In the genomic region with DNA sequence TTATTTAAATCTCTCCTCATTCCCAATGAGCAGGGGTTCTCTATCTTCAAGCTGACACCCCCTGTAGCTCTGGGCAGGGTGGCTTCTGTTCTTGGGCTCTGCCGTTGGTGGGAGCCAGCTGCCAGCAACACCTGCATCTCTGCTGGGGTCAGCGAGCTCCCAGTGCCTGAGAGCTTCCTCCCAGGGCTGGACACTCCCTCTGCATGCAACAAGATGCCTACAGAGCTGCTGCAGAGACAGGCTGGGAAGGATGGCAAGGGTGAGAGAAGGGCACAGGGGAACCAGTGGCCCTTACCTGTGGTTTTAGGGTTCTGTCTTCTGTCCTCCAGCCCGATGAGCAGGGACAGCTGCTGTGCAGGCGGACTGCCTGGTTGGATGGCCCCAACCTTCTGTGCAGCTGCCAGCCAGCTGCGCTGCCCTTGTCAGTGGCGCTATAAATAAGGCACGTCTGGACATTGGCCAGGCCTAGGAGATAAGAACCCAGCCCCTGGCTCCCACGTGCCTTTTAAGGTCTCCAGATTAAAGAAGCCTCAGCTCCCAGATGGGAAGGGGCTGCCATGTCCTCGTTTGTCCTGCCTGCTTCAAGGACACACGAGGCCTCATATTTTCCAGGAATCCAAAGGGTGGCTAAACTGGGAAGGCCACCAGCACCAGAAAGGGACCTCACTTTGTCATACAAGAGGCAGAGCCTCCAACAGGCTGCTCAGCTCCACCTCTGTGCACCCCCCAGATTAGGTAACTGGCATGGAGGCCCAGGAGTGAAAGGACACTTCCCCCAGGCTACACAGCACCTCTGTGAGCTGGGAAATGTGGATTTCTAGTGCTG, we compare ENCODE assay signal across 13 cellular contexts. TPM values are rescaled to one million over a fixed set of nuclear protein-coding genes. Genes with fewer than 3 reads are reported as not detected.
DNase-seq lines count a peak whose midpoint lies in the region; ATAC-seq and TF ChIP-seq lines count a peak whose summit lies in the region.
"Had no signal": no experiment of that assay in that cellular context is flagged by ENCODE, and none has a peak within 500 bp of the region (broad histone marks: within the 10 kb centered on the region; RNA-seq: fewer than 3 reads in every experiment).

No MANE protein-coding gene starts in this region.

- H3K9me3 ChIP-seq in BLaER1, result no peaks in the 10 kb centered on the region
- no peaks in the 10 kb centered on the region for H3K9me3 ChIP-seq in esophagus squamous epithelium
- no peaks in the 10 kb centered on the region for H3K9me3 ChIP-seq in neural progenitor cell (ENCODE audit: low read depth)
- no peaks in the 10 kb centered on the region for H3K9me3 ChIP-seq in HAP-1

- no peak overlapping the region for H3K4me3 Mint-ChIP-seq in neural progenitor cell
- H3K4me3 Mint-ChIP-seq in activated T-cell treated with anti-CD3 and anti-CD28 coated beads, Interleukin-2, amount 50 U/mL, for 4 hours, result no peak overlapping the region
- H3K4me3 Mint-ChIP-seq: CD14-positive monocyte had no signal

- H3K9ac ChIP-seq in BLaER1 (no peak overlapping the region), neural progenitor cell (no peak overlapping the region)

- H3F3A ChIP-seq in neural progenitor cell (ENCODE audit: low read depth), result no peaks in the 10 kb centered on the region

- H3K27ac Mint-ChIP-seq in neural progenitor cell, result no peak overlapping the region
- H3K27ac Mint-ChIP-seq: CD14-positive monocyte had no signal

- no peak for ATAC-seq in activated T-cell treated with anti-CD3 and anti-CD28 coated beads, Interleukin-2, amount 50 U/mL, for 4 hours

- peaks cover 7% of the 10 kb centered on the region for H3K4me1 ChIP-seq in BLaER1
- peaks cover 0 to 18% (median 7%) of the 10 kb centered on the region in 3 donors for H3K4me1 ChIP-seq in esophagus squamous epithelium
- peaks cover 30% of the 10 kb centered on the region for H3K4me1 ChIP-seq in neural progenitor cell
- H3K4me1 ChIP-seq in HAP-1, result no peaks in the 10 kb centered on the region

- TF ChIP-seq CTCF in esophagus squamous epithelium (IDR thresholded peaks at IDR 0.05), result no peak
- no peak for TF ChIP-seq CTCF in neural progenitor cell (IDR thresholded peaks at IDR 0.05)
- TF ChIP-seq CTCF in GM10248 (IDR thresholded peaks at IDR 0.05; ENCODE audit: control extremely low read depth, extremely low read depth, low read depth, missing control alignments), result no peak

- CTCF ChIA-PET in GM10248 (lab: Yijun Ruan, JAX), result interaction anchor here (0.8 to 1.0 kb wide), 2 partner anchors 26 to 108 kb away, joined by 3 to 4 read pairs; no protein-coding TSS in a partner anchor

- H3K27ac ChIP-seq in BLaER1 (no peak overlapping the region), esophagus squamous epithelium (peak overlapping the region in 3 of 4 donors; percentile 19 to 67 (median 57)), neural progenitor cell (no peak overlapping the region)

- in situ Hi-C loops in HAP-1 (cut with MboI; ENCODE audit: low sequenced_read_pairs), result no loop called here

- no peak for TF ChIP-seq POLR2A in esophagus squamous epithelium (IDR thresholded peaks at IDR 0.05)

- no peaks in the 10 kb centered on the region for H3K36me3 ChIP-seq in BLaER1
- H3K36me3 ChIP-seq in esophagus squamous epithelium, result no peaks in the 10 kb centered on the region
- H3K36me3 ChIP-seq in neural progenitor cell, result no peaks in the 10 kb centered on the region
- H3K36me3 ChIP-seq in HAP-1 (replicated peaks), result no peaks in the 10 kb centered on the region

- H2AFZ ChIP-seq in neural progenitor cell (replicated peaks), result no peak overlapping the region

- intact Hi-C loops in esophagus squamous epithelium (cut with DNase I), result no loop called here

- no peaks in the 10 kb centered on the region for H3K27me3 ChIP-seq in BLaER1
- no peaks in the 10 kb centered on the region for H3K27me3 ChIP-seq in esophagus squamous epithelium
- H3K27me3 ChIP-seq in neural progenitor cell, result no peaks in the 10 kb centered on the region
- no peaks in the 10 kb centered on the region for H3K27me3 ChIP-seq in HAP-1 (ENCODE audit: low read depth)

- 50 to 57% methylated on average over 2 to 3 of the region's 10 CpGs for WGBS in esophagus squamous epithelium, 2 donors

- POLR2A ChIA-PET in GM10248 (lab: Yijun Ruan, JAX), result no interaction called here

- no peaks in the 10 kb centered on the region for H3K36me3 Mint-ChIP-seq in neural progenitor cell
- no peaks in the 10 kb centered on the region for H3K36me3 Mint-ChIP-seq in activated T-cell treated with anti-CD3 and anti-CD28 coated beads, Interleukin-2, amount 50 U/mL, for 4 hours (ENCODE audit: insufficient read depth)
- H3K36me3 Mint-ChIP-seq: CD14-positive monocyte had no signal

- peaks cover 26% of the 10 kb centered on the region for H3K4me1 Mint-ChIP-seq in neural progenitor cell
- H3K4me1 Mint-ChIP-seq in activated T-cell treated with anti-CD3 and anti-CD28 coated beads, Interleukin-2, amount 50 U/mL, for 4 hours (ENCODE audit: low read depth), result no peaks in the 10 kb centered on the region
- H3K4me1 Mint-ChIP-seq: CD14-positive monocyte had no signal

- DNase-seq in NCI-H510A treated with DMSO at 0.1 percent for 48 hours (lab: John Stamatoyannopoulos, UW) (peak; percentile 53), esophagus squamous epithelium (lab: John Stamatoyannopoulos, UW) (no peak), neural progenitor cell (ENCODE audit: low spot score) (peak; percentile 20), HT-29 (ENCODE audit: low spot score) (no peak), GM10248 (ENCODE audit: extremely low spot score) (no peak), HAP-1 (ENCODE audit: low spot score in 2 of 2) (no peak)
- DNase-seq in activated T-cell treated with anti-CD3 and anti-CD28 coated beads, Interleukin-2, amount 50 U/mL, for 4 hours, result no peak
- DNase-seq: activated CD4-positive, alpha-beta T cell treated with anti-CD3 and anti-CD28 coated beads, Interleukin-2, amount 50 U/mL, for 48 hours; central memory CD4-positive, alpha-beta T cell; NCI-H526; stimulated activated CD4-positive, alpha-beta T cell treated with anti-CD3 and anti-CD28 coated beads, Interleukin-2, amount 100 ng/mL, for 48 hours had no signal

- H3K4me3 ChIP-seq in BLaER1 (no peak overlapping the region), esophagus squamous epithelium (no peak overlapping the region), neural progenitor cell (no peak overlapping the region), HAP-1 (no peak overlapping the region)

- H4K20me1 ChIP-seq in BLaER1 (no peaks in the 10 kb centered on the region), neural progenitor cell (ENCODE audit: low read depth) (no peaks in the 10 kb centered on the region)

- H3K27me3 Mint-ChIP-seq in neural progenitor cell (ENCODE audit: insufficient read depth, low read depth), result peaks cover 2% of the 10 kb centered on the region
- peaks cover 15% of the 10 kb centered on the region for H3K27me3 Mint-ChIP-seq in activated T-cell treated with anti-CD3 and anti-CD28 coated beads, Interleukin-2, amount 50 U/mL, for 4 hours (ENCODE audit: low read depth)

- H3K79me2 ChIP-seq in neural progenitor cell (ENCODE audit: low read depth), result no peaks in the 10 kb centered on the region

- H3K9me3 Mint-ChIP-seq in neural progenitor cell, result no peaks in the 10 kb centered on the region
- no peaks in the 10 kb centered on the region for H3K9me3 Mint-ChIP-seq in activated T-cell treated with anti-CD3 and anti-CD28 coated beads, Interleukin-2, amount 50 U/mL, for 4 hours
- H3K9me3 Mint-ChIP-seq: CD14-positive monocyte had no signal

- H3K4me2 ChIP-seq in BLaER1 (0 out of 2 replicates have a peak overlapping the region, but pooled peaks have one; percentile 9), neural progenitor cell (no peak overlapping the region)

RNA-seq across cellular contexts. Expression of a gene that starts 39.5 kb away (rescaled TPM):
- 10 to 100 TPM; 46.1 to 89.1 (median 54.7) TPM for total RNA-seq in esophagus squamous epithelium
- total RNA-seq in neural progenitor cell (ENCODE audit: low replicate concordance), result 17.8 and 20.7 TPM in 2 replicates
- 56.2 and 56.4 TPM in 2 replicates for total RNA-seq in HT-29 (2014; rRNA removed; shearing (Covaris generic))
- total RNA-seq in activated T-cell treated with anti-CD3 and anti-CD28 coated beads, Interleukin-2, amount 50 U/mL, for 4 hours, result 1 to 10 TPM; 2.6 to 3.5 (median 2.7) TPM

Comparison
In these comparisons a context has a peak if more than half of its experiments do, and no peak if none do; other contexts are left out.
1. H3K27ac ChIP-seq: peak in esophagus squamous epithelium (3 of 4); none in BLaER1 (single experiment) and neural progenitor cell (single experiment).
2. DNase-seq: peak in NCI-H510A treated with DMSO at 0.1 percent for 48 hours (single experiment) and neural progenitor cell (single experiment); none in esophagus squamous epithelium (single experiment), HT-29 (single experiment), GM10248 (single experiment), activated T-cell treated with anti-CD3 and anti-CD28 coated beads, Interleukin-2, amount 50 U/mL, for 4 hours (single experiment) and HAP-1 (0 of 2).